Comparison of ENCODE assay signal across 17 cellular contexts in genomic region chr7:17339952-17340351, GRCh38. TPM values are rescaled to one million over a fixed set of nuclear protein-coding genes. Genes with fewer than 3 reads are reported as not detected.
A peak's percentile ranks its signal among the peaks of the same experiment; 100 is the strongest.
DNase-seq lines count a peak whose midpoint lies in the region; ATAC-seq and TF ChIP-seq lines count a peak whose summit lies in the region.
"Had no signal": no experiment of that assay in that cellular context is flagged by ENCODE, and none has a peak within 500 bp of the region (broad histone marks: within the 10 kb centered on the region; RNA-seq: fewer than 3 reads in every experiment).

No MANE protein-coding gene starts in this region.

- H3K27me3 Mint-ChIP-seq in T-helper 17 cell = no peaks in the 10 kb centered on the region
- H3K27me3 Mint-ChIP-seq in naive thymus-derived CD8-positive, alpha-beta T cell = no peaks in the 10 kb centered on the region
- H3K27me3 Mint-ChIP-seq: CD8-positive, alpha-beta memory T cell had no signal

- peak overlapping the region; percentile 34 to 44 for H3K27ac ChIP-seq in breast epithelium
- no peak overlapping the region for H3K27ac ChIP-seq in mammary epithelial cell (ENCODE audit: insufficient read depth, low read depth, low read length)
- H3K27ac ChIP-seq in tibial nerve = peak overlapping the region; percentile 4 to 76 (median 58)
- H3K27ac ChIP-seq: BLaER1 treated with 17β-estradiol and CSF1 and Interleukin-3, amounts not matched to agents 10 nM and 100 nM; KMS-11 had no signal

- H3K36me3 Mint-ChIP-seq in T-helper 17 cell (ENCODE audit: low read depth) = peaks cover 2% of the 10 kb centered on the region
- H3K36me3 Mint-ChIP-seq in naive thymus-derived CD8-positive, alpha-beta T cell = peaks cover 16 to 48% (median 32%) of the 10 kb centered on the region in 3 donors
- peaks cover 98% of the 10 kb centered on the region for H3K36me3 Mint-ChIP-seq in stimulated activated effector memory CD8-positive, alpha-beta T cell treated with anti-CD3 and anti-CD28 coated beads, Interleukin-12 subunit alpha, Interleukin-12 subunit beta, amount 100 ng/mL, for 72 hours

- no peak for TF ChIP-seq EP300 in tibial nerve (IDR thresholded peaks at IDR 0.05)

- no peak for TF ChIP-seq POLR2A in breast epithelium (IDR thresholded peaks at IDR 0.05)
- TF ChIP-seq POLR2A in tibial nerve (IDR thresholded peaks at IDR 0.05) = no peak

- H3K4me3 ChIP-seq in breast epithelium (no peak overlapping the region), mammary epithelial cell (replicated peaks in 1 of 3; ENCODE audit: insufficient read depth in 1 of 3, low read depth in 2 of 3, low read length in 3 of 3) (no peak overlapping the region), tibial nerve (no peak overlapping the region)
- H3K4me3 ChIP-seq: BLaER1 treated with 17β-estradiol and CSF1 and Interleukin-3, amounts not matched to agents 10 nM and 100 nM had no signal

- DNase-seq in breast epithelium (ENCODE audit: low spot score in 2 of 2) (peak in 1 of 2 donors; percentile 33), mammary epithelial cell (no peak), T-helper 17 cell (no peak), left lobe of liver (ENCODE audit: low spot score) (no peak), tibial nerve (ENCODE audit: low spot score in 2 of 2) (no peak)
- no peak for DNase-seq in naive thymus-derived CD8-positive, alpha-beta T cell
- no peak for DNase-seq in stimulated activated effector memory CD8-positive, alpha-beta T cell treated with anti-CD3 and anti-CD28 coated beads, Interleukin-12 subunit alpha, Interleukin-12 subunit beta, amount 100 ng/mL, for 72 hours (ENCODE audit: low spot score in 2 of 2)
- DNase-seq: 8988T; CD8-positive, alpha-beta memory T cell; GDM1; HFFc6; NCI-H1092 treated with DMSO at 0.1 percent for 48 hours; NCI-H2081 treated with DMSO at 0.1 percent for 48 hours; NCI-H510A had no signal

- POLR2A ChIA-PET in naive thymus-derived CD8-positive, alpha-beta T cell (lab: Charles Lee) = no interaction called here

- H3K36me3 ChIP-seq in breast epithelium = no peaks in the 10 kb centered on the region
- peaks cover 29% of the 10 kb centered on the region for H3K36me3 ChIP-seq in mammary epithelial cell (ENCODE audit: insufficient read depth, low read length)
- H3K36me3 ChIP-seq in tibial nerve = peaks cover 0 to 56% (median 4%) of the 10 kb centered on the region in 3 donors
- H3K36me3 ChIP-seq: BLaER1 treated with 17β-estradiol and CSF1 and Interleukin-3, amounts not matched to agents 10 nM and 100 nM had no signal

- peak overlapping the region; percentile 28 for H3K4me3 Mint-ChIP-seq in T-helper 17 cell
- peak overlapping the region in 1 of 10 donors; percentile 18 for H3K4me3 Mint-ChIP-seq in naive thymus-derived CD8-positive, alpha-beta T cell
- no peak overlapping the region for H3K4me3 Mint-ChIP-seq in stimulated activated effector memory CD8-positive, alpha-beta T cell treated with anti-CD3 and anti-CD28 coated beads, Interleukin-12 subunit alpha, Interleukin-12 subunit beta, amount 100 ng/mL, for 72 hours
- H3K4me3 Mint-ChIP-seq: CD8-positive, alpha-beta memory T cell; HFFc6 had no signal

- H3K27ac Mint-ChIP-seq in T-helper 17 cell = no peak overlapping the region
- peak overlapping the region in 1 of 10 donors; percentile 17 for H3K27ac Mint-ChIP-seq in naive thymus-derived CD8-positive, alpha-beta T cell
- H3K27ac Mint-ChIP-seq in stimulated activated effector memory CD8-positive, alpha-beta T cell treated with anti-CD3 and anti-CD28 coated beads, Interleukin-12 subunit alpha, Interleukin-12 subunit beta, amount 100 ng/mL, for 72 hours = no peak overlapping the region
- H3K27ac Mint-ChIP-seq: HFFc6 had no signal

- CTCF ChIA-PET in mammary epithelial cell (lab: Charles Lee; ENCODE audit: low non-redundant PET) = no interaction called here

- no peaks in the 10 kb centered on the region for H3K4me1 ChIP-seq in breast epithelium
- no peaks in the 10 kb centered on the region for H3K4me1 ChIP-seq in mammary epithelial cell (ENCODE audit: insufficient read depth, low read length)
- peaks cover 0 to 72% (median 22%) of the 10 kb centered on the region in 4 donors for H3K4me1 ChIP-seq in tibial nerve

- intact Hi-C loops in breast epithelium (cut with DNase I; ENCODE audit: low total_unique reads) = no loop called here
- intact Hi-C loops in mammary epithelial cell (cut with micrococcal nuclease) = no loop called here

- H3K9me3 Mint-ChIP-seq in naive thymus-derived CD8-positive, alpha-beta T cell = peaks cover 0 to 4% (median 0%) of the 10 kb centered on the region in 9 donors
- H3K9me3 Mint-ChIP-seq in stimulated activated effector memory CD8-positive, alpha-beta T cell treated with anti-CD3 and anti-CD28 coated beads, Interleukin-12 subunit alpha, Interleukin-12 subunit beta, amount 100 ng/mL, for 72 hours = peaks cover 2% of the 10 kb centered on the region
- H3K9me3 Mint-ChIP-seq: HFFc6 had no signal

- in situ Hi-C loops in mammary epithelial cell (cut with MboI; ENCODE audit: low sequenced_read_pairs in 2 of 2) = no loop called here

- dilution Hi-C loops in mammary epithelial cell (cut with HindIII; ENCODE audit: low sequenced_read_pairs) = no loop called here

- no TSS peak for BruUV-seq in mammary epithelial cell (replicated peaks; lab: Mats Ljungman, UMichigan)

- 31% methylated on average over 4 of the region's 4 CpGs for WGBS in mammary epithelial cell (ENCODE audit: low coverage, missing lambda C conversion rate)
- WGBS in tibial nerve, 2 donors = 51 to 61% methylated on average over 4 of the region's 4 CpGs

- H3K27me3 ChIP-seq in breast epithelium = no peaks in the 10 kb centered on the region
- no peaks in the 10 kb centered on the region for H3K27me3 ChIP-seq in mammary epithelial cell (ENCODE audit: insufficient read depth, low read length)
- H3K27me3 ChIP-seq in tibial nerve = no peaks in the 10 kb centered on the region
- H3K27me3 ChIP-seq: BLaER1 treated with 17β-estradiol and CSF1 and Interleukin-3, amounts not matched to agents 10 nM and 100 nM had no signal

- H3K9me3 ChIP-seq in breast epithelium = no peaks in the 10 kb centered on the region
- H3K9me3 ChIP-seq in mammary epithelial cell (replicated peaks; ENCODE audit: insufficient read depth, low read length) = no peaks in the 10 kb centered on the region
- no peaks in the 10 kb centered on the region for H3K9me3 ChIP-seq in T-helper 17 cell (ENCODE audit: control insufficient read depth, low read length, poor library complexity, severe bottlenecking)
- H3K9me3 ChIP-seq in tibial nerve = no peaks in the 10 kb centered on the region

- no peak overlapping the region for H2AFZ ChIP-seq in mammary epithelial cell (ENCODE audit: low read depth, low read length)

- peaks cover 8% of the 10 kb centered on the region for H3K4me1 Mint-ChIP-seq in T-helper 17 cell
- H3K4me1 Mint-ChIP-seq in naive thymus-derived CD8-positive, alpha-beta T cell = peaks cover 0 to 4% (median 0%) of the 10 kb centered on the region in 4 donors
- no peaks in the 10 kb centered on the region for H3K4me1 Mint-ChIP-seq in stimulated activated effector memory CD8-positive, alpha-beta T cell treated with anti-CD3 and anti-CD28 coated beads, Interleukin-12 subunit alpha, Interleukin-12 subunit beta, amount 100 ng/mL, for 72 hours

- H3K4me2 ChIP-seq in mammary epithelial cell (ENCODE audit: insufficient read depth, low read depth, low read length) = no peak overlapping the region
- H3K4me2 ChIP-seq: BLaER1 treated with 17β-estradiol and CSF1 and Interleukin-3, amounts not matched to agents 10 nM and 100 nM; KMS-11 had no signal

- no peak overlapping the region for H3K9ac ChIP-seq in mammary epithelial cell (ENCODE audit: insufficient read depth, low read length)
- H3K9ac ChIP-seq: BLaER1 treated with 17β-estradiol and CSF1 and Interleukin-3, amounts not matched to agents 10 nM and 100 nM; KMS-11 had no signal

- H4K20me1 ChIP-seq in mammary epithelial cell (ENCODE audit: insufficient read depth, low read length) = no peaks in the 10 kb centered on the region
- H4K20me1 ChIP-seq: BLaER1 treated with 17β-estradiol and CSF1 and Interleukin-3, amounts not matched to agents 10 nM and 100 nM had no signal

- ATAC-seq in T-helper 17 cell = no peak
- peak; percentile 52 for ATAC-seq in left lobe of liver
- no peak for ATAC-seq in naive thymus-derived CD8-positive, alpha-beta T cell
- ATAC-seq in GM18907 (IDR thresholded peaks at IDR 0.05; ENCODE audit: unreplicated experiment) = no peak
- no peak for ATAC-seq in stimulated activated effector memory CD8-positive, alpha-beta T cell treated with anti-CD3 and anti-CD28 coated beads, Interleukin-12 subunit alpha, Interleukin-12 subunit beta, amount 100 ng/mL, for 72 hours

- TF ChIP-seq CTCF in breast epithelium (IDR thresholded peaks at IDR 0.05) (no peak), mammary epithelial cell (conservative IDR thresholded peaks at IDR 0.05 in 1 of 2, IDR thresholded peaks at IDR 0.05 in 1 of 2; ENCODE audit: extremely low read depth in 1 of 2, insufficient read depth in 1 of 2, low read depth in 1 of 2, low read length in 2 of 2) (no peak), tibial nerve (IDR thresholded peaks at IDR 0.05) (no peak)

- peaks cover 38% of the 10 kb centered on the region for H3K79me2 ChIP-seq in mammary epithelial cell (ENCODE audit: insufficient read depth, low read length)

RNA-seq across cellular contexts. Expression of gene AHR, which starts 41.5 kb away (rescaled TPM):
- total RNA-seq in breast epithelium = 100 to 1,000 TPM; 103 to 349 (median 146) TPM
- total RNA-seq in mammary epithelial cell = 100 to 1,000 TPM; 101 to 478 TPM
- 6.5 TPM for polyA plus RNA-seq in mammary epithelial cell
- polyA minus RNA-seq in mammary epithelial cell = 144 TPM
- total RNA-seq in T-helper 17 cell = 100 to 1,000 TPM; 139 to 208 TPM
- 24.7 TPM for total RNA-seq in left lobe of liver
- 100 to 1,000 TPM; 188 to 372 (median 296) TPM for total RNA-seq in tibial nerve
- 10 to 100 TPM; 13.5 to 14.2 TPM for total RNA-seq in naive thymus-derived CD8-positive, alpha-beta T cell
- 1 to 10 TPM; 2.2 to 3.5 (median 3.3) TPM for polyA plus RNA-seq in naive thymus-derived CD8-positive, alpha-beta T cell
